Comparison of ENCODE assay signal across 8 cellular contexts in genomic region chr6:20811112-20811746, GRCh38.
A peak's percentile ranks its signal among the peaks of the same experiment; 100 is the strongest.
DNase-seq lines count a peak whose midpoint lies in the region; ATAC-seq and TF ChIP-seq lines count a peak whose summit lies in the region.

No MANE protein-coding gene starts in this region.

- H3K27me3 Mint-ChIP-seq in memory B cell, result no peaks in the 10 kb centered on the region

- H3K4me3 ChIP-seq in body of pancreas (no peak overlapping the region), vagina (no peak overlapping the region)

- peaks cover 23% of the 10 kb centered on the region for H3K36me3 Mint-ChIP-seq in memory B cell

- peak; percentile 88 for TF ChIP-seq EP300 in Ishikawa (IDR thresholded peaks at IDR 0.05; ENCODE audit: borderline replicate concordance)

- ATAC-seq in body of pancreas, result peak; percentile 68
- ATAC-seq in memory B cell (ENCODE audit: low read depth), result no peak
- ATAC-seq in GM19023 (IDR thresholded peaks at IDR 0.05; ENCODE audit: unreplicated experiment), result no peak

- H3K4me1 ChIP-seq in body of pancreas (peaks cover 8% of the 10 kb centered on the region), vagina (peaks cover 7% of the 10 kb centered on the region)

- H3K9me3 Mint-ChIP-seq in memory B cell, result peaks cover 5% of the 10 kb centered on the region

- in situ Hi-C loops in Caki2 (cut with HindIII; ENCODE audit: low pct_unique_long_range_greater_than_20kb, low sequenced_read_pairs), result no loop called here

- intact Hi-C loops in body of pancreas (cut with DNase I) (no loop called here), vagina (cut with DNase I) (no loop called here)

- H3K4me3 Mint-ChIP-seq in memory B cell, result no peak overlapping the region

- 0 out of 2 replicates have a peak, but pooled peaks have one; percentile 1 for TF ChIP-seq RAD21 in Ishikawa (IDR thresholded peaks at IDR 0.05; ENCODE audit: low read depth)

- H3K27me3 ChIP-seq in body of pancreas (no peaks in the 10 kb centered on the region), vagina (no peaks in the 10 kb centered on the region)

- peaks cover 0 to 4% (median 0%) of the 10 kb centered on the region in 3 donors for H3K9me3 ChIP-seq in body of pancreas
- H3K9me3 ChIP-seq in vagina, result no peaks in the 10 kb centered on the region

- peak overlapping the region; percentile 12 for H3K27ac Mint-ChIP-seq in memory B cell

- TF ChIP-seq CTCF in body of pancreas (IDR thresholded peaks at IDR 0.05), result no peak
- no peak for TF ChIP-seq CTCF in vagina (IDR thresholded peaks at IDR 0.05)

- H3K4me1 Mint-ChIP-seq in memory B cell, result peaks cover 2% of the 10 kb centered on the region

- H3K27ac ChIP-seq in body of pancreas, result no peak overlapping the region
- no peak overlapping the region for H3K27ac ChIP-seq in vagina

- WGBS in body of pancreas, 2 donors, result 31 to 33% methylated on average over 6 of the region's 6 CpGs

- H3K36me3 ChIP-seq in body of pancreas (replicated peaks in 1 of 2; ENCODE audit: insufficient read depth in 1 of 2, low read depth in 2 of 2) (no peaks in the 10 kb centered on the region), vagina (no peaks in the 10 kb centered on the region)

- DNase-seq in Caki2 (ENCODE audit: low read depth), result peak; percentile 89
- peak in 2 of 4 donors; percentile 13 to 34 for DNase-seq in body of pancreas
- no peak for DNase-seq in memory B cell (ENCODE audit: low spot score in 2 of 2)
- DNase-seq in NCI-H524 treated with DMSO at 0.1 percent for 48 hours (lab: John Stamatoyannopoulos, UW), result no peak
- no peak for DNase-seq in vagina (ENCODE audit: extremely low spot score in 2 of 2)
- DNase-seq in mucosa of gallbladder (ENCODE audit: low spot score), result no peak

- TF ChIP-seq POLR2A in body of pancreas (IDR thresholded peaks at IDR 0.05), result no peak
- no peak for TF ChIP-seq POLR2A in vagina (IDR thresholded peaks at IDR 0.05)

TF ChIP-seq in Ishikawa, 13 proteins besides CTCF, POLR2A, EP300 and RAD21:
- TF ChIP-seq TEAD4 (IDR thresholded peaks at IDR 0.05) (peak; percentile 84), FOXM1 (IDR thresholded peaks at IDR 0.05; ENCODE audit: borderline replicate concordance, low read depth) (peak; percentile 68; the same call in 1 of the 2 replicates), NFIC (IDR thresholded peaks at IDR 0.05) (0 out of 2 replicates have a peak, but pooled peaks have one; percentile 6), EGR1 (IDR thresholded peaks at IDR 0.05) (no peak), ZBTB7A (IDR thresholded peaks at IDR 0.05; ENCODE audit: low read depth) (no peak), CREB1 (IDR thresholded peaks at IDR 0.05; ENCODE audit: low read depth) (0 out of 2 replicates have a peak, but pooled peaks have one; percentile 12), CEBPB (IDR thresholded peaks at IDR 0.05) (peak; percentile 41), TCF12 (IDR thresholded peaks at IDR 0.05; ENCODE audit: low read depth) (peak; percentile 70; the same call in 1 of the 2 replicates)
